ENCODE assay signal across 36 cellular contexts in genomic region chr16:11430601-11431317, GRCh38.
"Had no signal": no experiment of that assay in that cellular context is flagged by ENCODE, and none has a peak within 500 bp of the region (broad histone marks: within the 10 kb centered on the region; RNA-seq: fewer than 3 reads in every experiment).

No MANE protein-coding gene starts in this region.

- H3K9me3 ChIP-seq: SJSA1 had no signal

- H3K27me3 Mint-ChIP-seq: activated naive CD8-positive, alpha-beta T cell; activated naive CD8-positive, alpha-beta T cell treated with anti-CD3 and anti-CD28 coated beads, Interleukin-2, amount 50 U/mL, for 24 hours had no signal

- H3K27ac Mint-ChIP-seq: activated CD4-positive, alpha-beta memory T cell treated with anti-CD3 and anti-CD28 coated beads, Interleukin-2, amount 10 ng/mL, durations not matched to agents 7 days and 5 days; activated CD8-positive, alpha-beta memory T cell treated with anti-CD3 and anti-CD28 coated beads, Interleukin-2, amount 10 ng/mL, durations not matched to agents 7 days and 5 days; activated naive CD4-positive, alpha-beta T cell treated with anti-CD3 and anti-CD28 coated beads, Interleukin-2, amount 10 ng/mL, durations not matched to agents 7 days and 5 days; activated naive CD8-positive, alpha-beta T cell; activated naive CD8-positive, alpha-beta T cell treated with anti-CD3 and anti-CD28 coated beads, Interleukin-2, amount 50 U/mL, for 24 hours had no signal

- H3K27me3 ChIP-seq: SJSA1 had no signal

- H3K36me3 Mint-ChIP-seq: activated CD8-positive, alpha-beta memory T cell treated with anti-CD3 and anti-CD28 coated beads, Interleukin-2, amount 10 ng/mL, durations not matched to agents 7 days and 5 days; activated naive CD4-positive, alpha-beta T cell treated with anti-CD3 and anti-CD28 coated beads, Interleukin-2, amount 10 ng/mL, durations not matched to agents 7 days and 5 days; activated naive CD8-positive, alpha-beta T cell; brain had no signal

- ATAC-seq: activated CD8-positive, alpha-beta memory T cell treated with anti-CD3 and anti-CD28 coated beads, Interleukin-2, amount 10 ng/mL, durations not matched to agents 7 days and 5 days; activated naive CD8-positive, alpha-beta T cell treated with anti-CD3 and anti-CD28 coated beads, Interleukin-2, amount 50 U/mL, for 24 hours; Panc1 had no signal

- H3K36me3 ChIP-seq: SJSA1, WERI-Rb-1 had no signal

- H3K9me3 Mint-ChIP-seq: activated CD4-positive, alpha-beta memory T cell treated with anti-CD3 and anti-CD28 coated beads, Interleukin-2, amount 10 ng/mL, durations not matched to agents 7 days and 5 days; activated naive CD4-positive, alpha-beta T cell treated with anti-CD3 and anti-CD28 coated beads, Interleukin-2, amount 10 ng/mL, durations not matched to agents 7 days and 5 days; activated naive CD8-positive, alpha-beta T cell treated with anti-CD3 and anti-CD28 coated beads, Interleukin-2, amount 50 U/mL, for 24 hours had no signal

- H3K4me1 ChIP-seq: SJSA1 had no signal

- H3K4me3 Mint-ChIP-seq: activated CD4-positive, alpha-beta memory T cell treated with anti-CD3 and anti-CD28 coated beads, Interleukin-2, amount 10 ng/mL, durations not matched to agents 7 days and 5 days; activated CD8-positive, alpha-beta memory T cell treated with anti-CD3 and anti-CD28 coated beads, Interleukin-2, amount 10 ng/mL, durations not matched to agents 7 days and 5 days; activated naive CD4-positive, alpha-beta T cell treated with anti-CD3 and anti-CD28 coated beads, Interleukin-2, amount 10 ng/mL, durations not matched to agents 7 days and 5 days; activated naive CD8-positive, alpha-beta T cell; activated naive CD8-positive, alpha-beta T cell treated with anti-CD3 and anti-CD28 coated beads, Interleukin-2, amount 50 U/mL, for 24 hours; brain had no signal

- DNase-seq: activated CD4-positive, alpha-beta memory T cell treated with anti-CD3 and anti-CD28 coated beads, Interleukin-2, amount 10 ng/mL, durations not matched to agents 7 days and 5 days; activated CD4-positive, alpha-beta T cell treated with anti-CD3 and anti-CD28 coated beads for 1 hour; activated CD4-positive, alpha-beta T cell treated with anti-CD3 and anti-CD28 coated beads for 48 hours; activated CD4-positive, CD25-positive, alpha-beta regulatory T cell; activated CD8-positive, alpha-beta memory T cell treated with anti-CD3 and anti-CD28 coated beads for 24 hours; activated CD8-positive, alpha-beta memory T cell treated with anti-CD3 and anti-CD28 coated beads, Interleukin-2, amount 10 ng/mL, durations not matched to agents 7 days and 5 days; activated CD8-positive, alpha-beta memory T cell treated with anti-CD3 and anti-CD28 coated beads, Interleukin-2, amount 50 U/mL, for 48 hours; activated effector memory CD4-positive, alpha-beta T cell treated with Interleukin-2 at 50 U/mL for 16 hours; activated naive CD4-positive, alpha-beta T cell treated with anti-CD3 and anti-CD28 coated beads, Interleukin-2, amount 10 ng/mL, durations not matched to agents 7 days and 5 days; activated naive CD8-positive, alpha-beta T cell treated with anti-CD3 and anti-CD28 coated beads, Interleukin-2, amount 50 U/mL, for 24 hours; activated T-cell treated with anti-CD3 and anti-CD28 coated beads, Interleukin-2, amount 50 U/mL, for 48 hours; anterior cingulate cortex; caudate nucleus; cerebellar nuclear complex; KG1; MM.1S; NCI-H1092 treated with DMSO at 0.1 percent for 48 hours; NCI-H1417; NCI-H146; NCI-H187; NCI-H2029 treated with DMSO at 0.1 percent for 48 hours; NCI-H2107; NCI-H2171; NCI-H446; NCI-H69; NCI-H82; SHP77 treated with DMSO at 0.1 percent for 48 hours; SW 1271; T-helper 1 cell; T-helper 2 cell; T-helper 9 cell; WERI-Rb-1 had no signal

- H3K4me1 Mint-ChIP-seq: activated CD4-positive, alpha-beta memory T cell treated with anti-CD3 and anti-CD28 coated beads, Interleukin-2, amount 10 ng/mL, durations not matched to agents 7 days and 5 days; activated CD8-positive, alpha-beta memory T cell treated with anti-CD3 and anti-CD28 coated beads, Interleukin-2, amount 10 ng/mL, durations not matched to agents 7 days and 5 days; activated naive CD4-positive, alpha-beta T cell treated with anti-CD3 and anti-CD28 coated beads, Interleukin-2, amount 10 ng/mL, durations not matched to agents 7 days and 5 days; activated naive CD8-positive, alpha-beta T cell treated with anti-CD3 and anti-CD28 coated beads, Interleukin-2, amount 50 U/mL, for 24 hours had no signal

- H3K27ac ChIP-seq: SJSA1, WERI-Rb-1 had no signal

- H3K4me3 ChIP-seq: SJSA1 had no signal
